ENCODE assay signal across 8 cellular contexts in genomic region chr19:45643024-45643926, GRCh38. TPM values are rescaled to one million over a fixed set of nuclear protein-coding genes. Genes with fewer than 3 reads are reported as not detected.
DNase-seq lines count a peak whose midpoint lies in the region; ATAC-seq, FAIRE-seq and TF ChIP-seq lines count a peak whose summit lies in the region.

No MANE protein-coding gene starts in this region.

- H3K4me3 ChIP-seq in BLaER1 (peak overlapping the region; percentile 59), SU-DHL-6 (ENCODE audit: insufficient read depth, low read length, poor library complexity, severe bottlenecking) (no peak overlapping the region), cardiac muscle cell (peak overlapping the region; percentile 40)

- peaks cover 6% of the 10 kb centered on the region; the same call in 1 of the 2 replicates for H3K79me2 ChIP-seq in SU-DHL-6 (ENCODE audit: insufficient read depth, low read length)

- H3K27me3 ChIP-seq in BLaER1 = peaks cover 33% of the 10 kb centered on the region
- no peaks in the 10 kb centered on the region for H3K27me3 ChIP-seq in SU-DHL-6 (ENCODE audit: low read length)
- no peaks in the 10 kb centered on the region for H3K27me3 ChIP-seq in cardiac muscle cell

- H3K9me2 ChIP-seq in SU-DHL-6 (replicated peaks; ENCODE audit: insufficient read depth, low read length) = no peaks in the 10 kb centered on the region

- H4K20me1 ChIP-seq in BLaER1 = no peaks in the 10 kb centered on the region
- no peaks in the 10 kb centered on the region for H4K20me1 ChIP-seq in SU-DHL-6 (ENCODE audit: low read depth, low read length)

- H3K9ac ChIP-seq in BLaER1 (no peak overlapping the region), SU-DHL-6 (ENCODE audit: low read length) (no peak overlapping the region)

- H3F3A ChIP-seq in SU-DHL-6 (ENCODE audit: insufficient read depth) = peaks cover 22% of the 10 kb centered on the region

- peaks cover 59% of the 10 kb centered on the region for H3K4me1 ChIP-seq in BLaER1
- peaks cover 4% of the 10 kb centered on the region for H3K4me1 ChIP-seq in cardiac muscle cell (ENCODE audit: low read depth)

- ATAC-seq in GM21528 (IDR thresholded peaks at IDR 0.05; ENCODE audit: low FRiP score, unreplicated experiment) = peak; percentile 29

- no peaks in the 10 kb centered on the region for H3K9me3 ChIP-seq in BLaER1
- no peaks in the 10 kb centered on the region for H3K9me3 ChIP-seq in SU-DHL-6 (ENCODE audit: insufficient read depth, low read length)
- H3K9me3 ChIP-seq in cardiac muscle cell (ENCODE audit: low read depth) = no peaks in the 10 kb centered on the region

- peak; percentile 92 for TF ChIP-seq CTCF in SU-DHL-6 (IDR thresholded peaks at IDR 0.05; ENCODE audit: insufficient read depth, low read length, poor library complexity, severe bottlenecking)
- TF ChIP-seq CTCF in cardiac muscle cell (IDR thresholded peaks at IDR 0.05; ENCODE audit: low read depth, low read length) = peak; percentile 99

- no peaks in the 10 kb centered on the region for H3K36me3 ChIP-seq in BLaER1
- no peaks in the 10 kb centered on the region for H3K36me3 ChIP-seq in SU-DHL-6 (ENCODE audit: low read length)
- H3K36me3 ChIP-seq in cardiac muscle cell = no peaks in the 10 kb centered on the region

- peak overlapping the region; percentile 94 for H3K4me2 ChIP-seq in BLaER1
- H3K4me2 ChIP-seq in SU-DHL-6 (ENCODE audit: low read depth, low read length, poor library complexity, severe bottlenecking) = peak overlapping the region; percentile 84

- DNase-seq in NCI-H1417 treated with DMSO at 0.1 percent for 48 hours (lab: John Stamatoyannopoulos, UW) (peak; percentile 53), cardiac muscle cell (ENCODE audit: low read depth in 1 of 2, low spot score in 1 of 2) (peak; percentile 88 to 89), posterior cingulate gyrus (peak; percentile 84 to 98 (median 93)), urothelium cell line (ENCODE audit: low spot score) (peak; percentile 80)
- peak; percentile 94 for DNase-seq in activated naive CD8-positive, alpha-beta T cell treated with anti-CD3 and anti-CD28 coated beads for 36 hours

- H3K36me3 Mint-ChIP-seq in activated naive CD8-positive, alpha-beta T cell treated with anti-CD3 and anti-CD28 coated beads for 36 hours = peaks cover 18% of the 10 kb centered on the region

- no peak overlapping the region for H3K27ac ChIP-seq in BLaER1
- H3K27ac ChIP-seq in SU-DHL-6 (ENCODE audit: low read depth, low read length) = peak overlapping the region; percentile 92; the same call in 1 of the 2 replicates
- H3K27ac ChIP-seq in cardiac muscle cell = no peak overlapping the region

- peaks cover 5% of the 10 kb centered on the region for H3K9me3 Mint-ChIP-seq in activated naive CD8-positive, alpha-beta T cell treated with anti-CD3 and anti-CD28 coated beads for 36 hours

- no peak for FAIRE-seq in urothelium cell line (lab: Jason Lieb, UNC)

- H3K27me3 Mint-ChIP-seq in activated naive CD8-positive, alpha-beta T cell treated with anti-CD3 and anti-CD28 coated beads for 36 hours = peaks cover 24% of the 10 kb centered on the region

- intact Hi-C loops in posterior cingulate gyrus (cut with DNase I) = loop anchor here (1.0 to 5.0 kb wide), 3 partner anchors 36 to 121 kb away; no protein-coding TSS in a partner anchor

- peak overlapping the region; percentile 47 for H2AFZ ChIP-seq in SU-DHL-6 (ENCODE audit: low read depth, low read length, severe bottlenecking)

- H3K4me3 Mint-ChIP-seq in activated naive CD8-positive, alpha-beta T cell treated with anti-CD3 and anti-CD28 coated beads for 36 hours = peak overlapping the region; percentile 81

- H3K4me1 Mint-ChIP-seq in activated naive CD8-positive, alpha-beta T cell treated with anti-CD3 and anti-CD28 coated beads for 36 hours = peaks cover 40% of the 10 kb centered on the region

- H3K27ac Mint-ChIP-seq in activated naive CD8-positive, alpha-beta T cell treated with anti-CD3 and anti-CD28 coated beads for 36 hours = peak overlapping the region; percentile 98

RNA-seq across cellular contexts. Expression of gene EML2, which starts 4.1 kb away (rescaled TPM):
- 10 to 100 TPM; 94.4 to 98.8 TPM for total RNA-seq in activated naive CD8-positive, alpha-beta T cell treated with anti-CD3 and anti-CD28 coated beads for 36 hours
- total RNA-seq in cardiac muscle cell = 24.7 and 41.0 TPM in 2 replicates
- polyA plus RNA-seq in cardiac muscle cell = 26.2 and 39.7 TPM in 2 replicates

RNA-seq across cellular contexts. Expression of gene GIPR, which starts 24.7 kb away (rescaled TPM):
- total RNA-seq in activated naive CD8-positive, alpha-beta T cell treated with anti-CD3 and anti-CD28 coated beads for 36 hours = 1 to 10 TPM; 1.4 to 1.7 TPM
- total RNA-seq in cardiac muscle cell = 10.8 and 23.6 TPM in 2 replicates
- polyA plus RNA-seq in cardiac muscle cell = 12.8 and 14.9 TPM in 2 replicates

RNA-seq across cellular contexts. Expression of gene GPR4, which starts 41.3 kb away (rescaled TPM):
- not detected for total RNA-seq in activated naive CD8-positive, alpha-beta T cell treated with anti-CD3 and anti-CD28 coated beads for 36 hours
- total RNA-seq in cardiac muscle cell = 0.14 TPM in 1 of 2 replicates, not detected in the other
- 0.14 TPM in 1 of 2 replicates, not detected in the other for polyA plus RNA-seq in cardiac muscle cell

RNA-seq across cellular contexts. Expression of gene SNRPD2, which starts 48.5 kb away (rescaled TPM):
- total RNA-seq in activated naive CD8-positive, alpha-beta T cell treated with anti-CD3 and anti-CD28 coated beads for 36 hours = 100 to 1,000 TPM; 818 to 852 TPM
- 258 and 298 TPM in 2 replicates for total RNA-seq in cardiac muscle cell
- polyA plus RNA-seq in cardiac muscle cell = 696 and 731 TPM in 2 replicates

RNA-seq across cellular contexts. Expression of gene QPCTL, which starts 49.2 kb away (rescaled TPM):
- total RNA-seq in activated naive CD8-positive, alpha-beta T cell treated with anti-CD3 and anti-CD28 coated beads for 36 hours = 10 to 100 TPM; 16.4 to 16.7 TPM
- total RNA-seq in cardiac muscle cell = 22.2 and 31.1 TPM in 2 replicates
- 12.3 and 14.6 TPM in 2 replicates for polyA plus RNA-seq in cardiac muscle cell
